ENCODE assay signal across 22 cellular contexts in genomic region chr6:112054520-112055160, GRCh38. TPM values are rescaled to one million over a fixed set of nuclear protein-coding genes. Genes with fewer than 3 reads are reported as not detected.
"Had no signal": no experiment of that assay in that cellular context is flagged by ENCODE, and none has a peak within 500 bp of the region (broad histone marks: within the 10 kb centered on the region; RNA-seq: fewer than 3 reads in every experiment).

No MANE protein-coding gene starts in this region.

- H3K4me1 ChIP-seq: adrenal gland, heart right ventricle, prostate gland, testis, upper lobe of left lung had no signal

- H3K36me3 ChIP-seq: adrenal gland, cardiac muscle cell, esophagus muscularis mucosa, heart right ventricle, prostate gland, upper lobe of left lung had no signal

- H3K4me3 ChIP-seq: adrenal gland, cardiac muscle cell, dorsolateral prefrontal cortex, esophagus muscularis mucosa, heart right ventricle, prostate gland, upper lobe of left lung had no signal

- H3K4me1 Mint-ChIP-seq: activated naive CD4-positive, alpha-beta T cell treated with anti-CD3 and anti-CD28 coated beads, Interleukin-2, amount 10 ng/mL, durations not matched to agents 7 days and 5 days; natural killer cell had no signal

- H3K27me3 ChIP-seq: adrenal gland, cardiac muscle cell, dorsolateral prefrontal cortex, esophagus muscularis mucosa, heart right ventricle, testis, upper lobe of left lung had no signal

- ATAC-seq: left lobe of liver; natural killer cell; sciatic nerve; stimulated activated naive CD8-positive, alpha-beta T cell treated with anti-CD3 and anti-CD28 coated beads, Interleukin-15, amount 100 ng/mL, for 72 hours had no signal

- H3K9me3 ChIP-seq: adrenal gland, prostate gland, testis, upper lobe of left lung had no signal

- H3K9me3 Mint-ChIP-seq: activated naive CD4-positive, alpha-beta T cell treated with anti-CD3 and anti-CD28 coated beads, Interleukin-2, amount 10 ng/mL, durations not matched to agents 7 days and 5 days; activated T-helper 2 cell treated with anti-CD3 and anti-CD28 coated beads, Interferon-gamma antibody, Interleukin-2, Interleukin-4, amounts not matched to agents 10 μg/mL and 5 μg/mL and 100 μg/mL, durations not matched to agents 14 hours and 24 hours and 36 hours; natural killer cell; stimulated activated naive CD8-positive, alpha-beta T cell treated with anti-CD3 and anti-CD28 coated beads, Interleukin-15, amount 100 ng/mL, for 72 hours had no signal

- H3K27ac ChIP-seq: adrenal gland, cardiac muscle cell, dorsolateral prefrontal cortex, esophagus muscularis mucosa, heart right ventricle, prostate gland, testis, upper lobe of left lung had no signal

- H3K27me3 Mint-ChIP-seq: stimulated activated naive CD8-positive, alpha-beta T cell treated with anti-CD3 and anti-CD28 coated beads, Interleukin-15, amount 100 ng/mL, for 72 hours had no signal

- H3K27ac Mint-ChIP-seq: activated naive CD4-positive, alpha-beta T cell treated with anti-CD3 and anti-CD28 coated beads, Interleukin-2, amount 10 ng/mL, durations not matched to agents 7 days and 5 days; activated T-helper 2 cell treated with anti-CD3 and anti-CD28 coated beads, Interferon-gamma antibody, Interleukin-2, Interleukin-4, amounts not matched to agents 10 μg/mL and 5 μg/mL and 100 μg/mL, durations not matched to agents 14 hours and 24 hours and 36 hours; natural killer cell; stimulated activated naive CD8-positive, alpha-beta T cell treated with anti-CD3 and anti-CD28 coated beads, Interleukin-15, amount 100 ng/mL, for 72 hours had no signal

- H3K36me3 Mint-ChIP-seq: activated naive CD4-positive, alpha-beta T cell treated with anti-CD3 and anti-CD28 coated beads, Interleukin-2, amount 10 ng/mL, durations not matched to agents 7 days and 5 days; natural killer cell had no signal

- FAIRE-seq: frontal cortex, islet of Langerhans had no signal

- H3K4me3 Mint-ChIP-seq: activated naive CD4-positive, alpha-beta T cell treated with anti-CD3 and anti-CD28 coated beads, Interleukin-2, amount 10 ng/mL, durations not matched to agents 7 days and 5 days; natural killer cell; stimulated activated naive CD8-positive, alpha-beta T cell treated with anti-CD3 and anti-CD28 coated beads, Interleukin-15, amount 100 ng/mL, for 72 hours had no signal

- DNase-seq: activated CD4-positive, alpha-beta T cell treated with anti-CD3 and anti-CD28 coated beads for 1 hour; activated CD4-positive, alpha-beta T cell treated with anti-CD3 and anti-CD28 coated beads, Interleukin-2, amount 50 U/mL, for 4 hours; activated naive CD4-positive, alpha-beta T cell treated with anti-CD3 and anti-CD28 coated beads, Interleukin-2, amount 10 ng/mL, durations not matched to agents 7 days and 5 days; activated T-cell treated with anti-CD3 and anti-CD28 coated beads for 4 hours; adrenal gland; dorsolateral prefrontal cortex; heart right ventricle; natural killer cell; occipital lobe; stimulated activated naive CD8-positive, alpha-beta T cell treated with anti-CD3 and anti-CD28 coated beads, Interleukin-15, amount 100 ng/mL, for 72 hours; T-helper 1 cell; T1000; testis; upper lobe of left lung had no signal

RNA-seq across cellular contexts. Expression of gene CCN6, which starts 0.7 kb away (rescaled TPM):
- total RNA-seq: adrenal gland, cardiac muscle cell, dorsolateral prefrontal cortex, esophagus muscularis mucosa, frontal cortex, heart right ventricle, left lobe of liver, natural killer cell, occipital lobe, upper lobe of left lung had no signal
- polyA plus RNA-seq: adrenal gland, heart right ventricle had no signal
